33 cellular contexts compared by ENCODE assay signal in the genomic region with DNA sequence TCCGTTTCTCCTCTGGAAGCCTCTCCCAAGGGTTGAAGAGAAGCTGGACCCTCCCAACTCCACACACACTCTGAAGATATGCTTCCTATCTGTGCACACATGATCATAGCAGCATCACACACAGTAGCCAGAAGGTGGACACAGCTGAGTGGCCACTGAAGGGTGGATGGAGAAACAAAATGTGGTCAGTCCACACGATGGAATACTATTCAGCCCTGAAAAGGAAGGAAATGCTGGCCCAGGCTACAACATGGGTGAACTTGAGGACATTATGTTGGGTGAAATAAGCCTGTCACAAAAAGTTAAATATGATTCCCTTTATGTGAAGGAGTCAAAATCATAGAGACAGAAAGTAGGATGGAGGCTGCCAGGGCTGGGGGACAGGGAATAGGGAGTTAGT. TPM values are rescaled to one million over a fixed set of nuclear protein-coding genes. Genes with fewer than 3 reads are reported as not detected.
"Had no signal": no experiment of that assay in that cellular context is flagged by ENCODE, and none has a peak within 500 bp of the region (broad histone marks: within the 10 kb centered on the region; RNA-seq: fewer than 3 reads in every experiment).

No MANE protein-coding gene starts in this region.

- H3K4me3 ChIP-seq: Peyer's patch had no signal

- H3K36me3 ChIP-seq: brain microvascular endothelial cell, Peyer's patch, WERI-Rb-1 had no signal

- H3K27me3 Mint-ChIP-seq: activated CD4-positive, alpha-beta memory T cell treated with anti-CD3 and anti-CD28 coated beads, Interleukin-2, amount 10 ng/mL, durations not matched to agents 7 days and 5 days; activated CD8-positive, alpha-beta memory T cell treated with anti-CD3 and anti-CD28 coated beads, Interleukin-2, amount 10 ng/mL, durations not matched to agents 7 days and 5 days; activated naive CD8-positive, alpha-beta T cell treated with anti-CD3 and anti-CD28 coated beads for 36 hours had no signal

- H3K9me3 Mint-ChIP-seq: activated CD4-positive, alpha-beta memory T cell treated with anti-CD3 and anti-CD28 coated beads, Interleukin-2, amount 10 ng/mL, durations not matched to agents 7 days and 5 days; activated naive CD8-positive, alpha-beta T cell treated with anti-CD3 and anti-CD28 coated beads for 36 hours had no signal

- H3K27ac ChIP-seq: brain microvascular endothelial cell, Peyer's patch, WERI-Rb-1 had no signal

- H3K27ac Mint-ChIP-seq: activated CD4-positive, alpha-beta memory T cell treated with anti-CD3 and anti-CD28 coated beads, Interleukin-2, amount 10 ng/mL, durations not matched to agents 7 days and 5 days; activated CD8-positive, alpha-beta memory T cell treated with anti-CD3 and anti-CD28 coated beads, Interleukin-2, amount 10 ng/mL, durations not matched to agents 7 days and 5 days; activated naive CD8-positive, alpha-beta T cell treated with anti-CD3 and anti-CD28 coated beads for 36 hours had no signal

- ATAC-seq: activated CD8-positive, alpha-beta memory T cell treated with anti-CD3 and anti-CD28 coated beads, Interleukin-2, amount 10 ng/mL, durations not matched to agents 7 days and 5 days; PC-3 had no signal

- H3K4me3 Mint-ChIP-seq: activated CD4-positive, alpha-beta memory T cell treated with anti-CD3 and anti-CD28 coated beads, Interleukin-2, amount 10 ng/mL, durations not matched to agents 7 days and 5 days; activated CD8-positive, alpha-beta memory T cell treated with anti-CD3 and anti-CD28 coated beads, Interleukin-2, amount 10 ng/mL, durations not matched to agents 7 days and 5 days; activated naive CD8-positive, alpha-beta T cell treated with anti-CD3 and anti-CD28 coated beads for 36 hours had no signal

- H3K36me3 Mint-ChIP-seq: activated CD8-positive, alpha-beta memory T cell treated with anti-CD3 and anti-CD28 coated beads, Interleukin-2, amount 10 ng/mL, durations not matched to agents 7 days and 5 days; activated naive CD8-positive, alpha-beta T cell treated with anti-CD3 and anti-CD28 coated beads for 36 hours had no signal

- H3K4me1 Mint-ChIP-seq: activated CD4-positive, alpha-beta memory T cell treated with anti-CD3 and anti-CD28 coated beads, Interleukin-2, amount 10 ng/mL, durations not matched to agents 7 days and 5 days; activated CD8-positive, alpha-beta memory T cell treated with anti-CD3 and anti-CD28 coated beads, Interleukin-2, amount 10 ng/mL, durations not matched to agents 7 days and 5 days; activated naive CD8-positive, alpha-beta T cell treated with anti-CD3 and anti-CD28 coated beads for 36 hours had no signal

- DNase-seq: activated CD4-positive, alpha-beta memory T cell treated with anti-CD3 and anti-CD28 coated beads, Interleukin-2, amount 10 ng/mL, durations not matched to agents 7 days and 5 days; activated CD4-positive, alpha-beta T cell treated with anti-CD3 and anti-CD28 coated beads for 1 hour; activated CD4-positive, alpha-beta T cell treated with anti-CD3 and anti-CD28 coated beads for 48 hours; activated CD4-positive, CD25-positive, alpha-beta regulatory T cell; activated CD8-positive, alpha-beta memory T cell treated with anti-CD3 and anti-CD28 coated beads for 24 hours; activated CD8-positive, alpha-beta memory T cell treated with anti-CD3 and anti-CD28 coated beads, Interleukin-2, amount 10 ng/mL, durations not matched to agents 7 days and 5 days; activated CD8-positive, alpha-beta memory T cell treated with anti-CD3 and anti-CD28 coated beads, Interleukin-2, amount 50 U/mL, for 48 hours; activated effector memory CD4-positive, alpha-beta T cell treated with Interleukin-2 at 50 U/mL for 16 hours; activated naive CD4-positive, alpha-beta T cell; activated naive CD4-positive, alpha-beta T cell treated with anti-CD3 and anti-CD28 coated beads, Interleukin-2, amount 50 U/mL, for 16 hours; activated naive CD8-positive, alpha-beta T cell treated with anti-CD3 and anti-CD28 coated beads for 36 hours; activated T-cell treated with anti-CD3 and anti-CD28 coated beads, Interleukin-2, amount 50 U/mL, for 48 hours; amniotic stem cell; aorta; brain microvascular endothelial cell; central memory CD4-positive, alpha-beta T cell; MM.1S; MV-4-11; NCI-H1092; NCI-H1436 treated with DMSO at 0.1 percent for 48 hours; NCI-H1694 treated with DMSO at 0.1 percent for 48 hours; NCI-H2029; NCI-H345; NCI-H524 treated with DMSO at 0.1 percent for 48 hours; PC-3; Peyer's patch; RPMI8226; T1000; WERI-Rb-1 had no signal

- H3K27me3 ChIP-seq: brain microvascular endothelial cell, Peyer's patch had no signal

- H3K9me3 ChIP-seq: Peyer's patch had no signal

RNA-seq across cellular contexts. Expression of a gene that starts 43.9 kb away (rescaled TPM):
- total RNA-seq: activated CD4-positive, alpha-beta memory T cell treated with anti-CD3 and anti-CD28 coated beads, Interleukin-2, amount 10 ng/mL, durations not matched to agents 7 days and 5 days; activated CD8-positive, alpha-beta memory T cell treated with anti-CD3 and anti-CD28 coated beads, Interleukin-2, amount 10 ng/mL, durations not matched to agents 7 days and 5 days; activated naive CD8-positive, alpha-beta T cell treated with anti-CD3 and anti-CD28 coated beads for 36 hours; aorta; LHCN-M2; NCI-H460; PC-3; Peyer's patch; T-helper 1 cell treated with Interleukin-12 subunit alpha and Interleukin-12 subunit beta and Interleukin-4 antibody, amounts not matched to agents 30 ng/mL and 1 ng/mL, for 36 hours; T-helper 2 cell treated with Interferon-gamma antibody and Interleukin-4, amounts not matched to agents 100 ng/mL and 5 ng/mL, for 36 hours had no signal
